1 cellular context compared by ENCODE assay signal in the genomic region with DNA sequence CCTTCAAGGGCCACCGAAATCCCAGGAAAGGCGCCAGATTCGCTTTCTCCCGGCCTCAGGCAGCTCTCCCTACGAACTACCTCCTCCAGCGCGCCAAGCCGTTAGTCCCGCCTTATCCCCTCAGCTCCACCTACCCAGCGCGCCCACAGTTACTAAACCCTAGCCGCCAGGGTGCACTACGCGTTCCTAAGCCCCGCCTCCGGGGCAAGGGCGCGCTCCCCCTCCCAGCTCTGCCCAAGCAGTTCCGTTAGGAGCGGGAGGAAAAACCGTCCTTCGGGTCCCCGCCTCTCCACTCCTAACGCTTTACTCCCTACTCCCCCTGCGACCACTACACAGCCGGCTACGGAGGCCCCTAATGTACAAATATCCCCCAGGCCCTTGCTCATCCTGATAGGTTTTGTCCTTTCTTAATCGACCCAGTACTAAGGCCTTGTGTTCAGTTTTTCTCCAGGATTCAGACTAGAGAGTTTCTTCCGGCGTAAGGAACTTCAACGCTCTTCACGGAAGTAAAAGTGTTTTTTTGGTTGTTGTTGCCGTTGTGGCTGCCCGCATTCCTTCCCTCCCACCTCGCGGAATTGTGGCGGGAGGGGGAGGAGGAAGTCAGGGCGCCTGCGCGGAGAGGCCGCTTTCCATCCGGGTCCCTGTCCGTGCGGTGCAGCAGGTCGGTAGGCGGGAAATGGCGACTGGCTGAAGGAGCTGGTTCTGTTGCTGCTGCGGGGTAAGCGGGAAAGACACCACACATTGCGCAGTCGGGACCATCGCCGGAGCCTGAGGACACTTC.
TF ChIP-seq lines count a peak whose summit lies in the region.

A gene (plus strand): TSS at position 655 of the 781 bp plus-strand sequence. CDS start 31,386 bp downstream, outside the sequence.

TF ChIP-seq in HepG2, 621 proteins besides CTCF, POLR2A, EP300 and RAD21 (continued from another document and continues in another):
- TF ChIP-seq, protein P1, sequence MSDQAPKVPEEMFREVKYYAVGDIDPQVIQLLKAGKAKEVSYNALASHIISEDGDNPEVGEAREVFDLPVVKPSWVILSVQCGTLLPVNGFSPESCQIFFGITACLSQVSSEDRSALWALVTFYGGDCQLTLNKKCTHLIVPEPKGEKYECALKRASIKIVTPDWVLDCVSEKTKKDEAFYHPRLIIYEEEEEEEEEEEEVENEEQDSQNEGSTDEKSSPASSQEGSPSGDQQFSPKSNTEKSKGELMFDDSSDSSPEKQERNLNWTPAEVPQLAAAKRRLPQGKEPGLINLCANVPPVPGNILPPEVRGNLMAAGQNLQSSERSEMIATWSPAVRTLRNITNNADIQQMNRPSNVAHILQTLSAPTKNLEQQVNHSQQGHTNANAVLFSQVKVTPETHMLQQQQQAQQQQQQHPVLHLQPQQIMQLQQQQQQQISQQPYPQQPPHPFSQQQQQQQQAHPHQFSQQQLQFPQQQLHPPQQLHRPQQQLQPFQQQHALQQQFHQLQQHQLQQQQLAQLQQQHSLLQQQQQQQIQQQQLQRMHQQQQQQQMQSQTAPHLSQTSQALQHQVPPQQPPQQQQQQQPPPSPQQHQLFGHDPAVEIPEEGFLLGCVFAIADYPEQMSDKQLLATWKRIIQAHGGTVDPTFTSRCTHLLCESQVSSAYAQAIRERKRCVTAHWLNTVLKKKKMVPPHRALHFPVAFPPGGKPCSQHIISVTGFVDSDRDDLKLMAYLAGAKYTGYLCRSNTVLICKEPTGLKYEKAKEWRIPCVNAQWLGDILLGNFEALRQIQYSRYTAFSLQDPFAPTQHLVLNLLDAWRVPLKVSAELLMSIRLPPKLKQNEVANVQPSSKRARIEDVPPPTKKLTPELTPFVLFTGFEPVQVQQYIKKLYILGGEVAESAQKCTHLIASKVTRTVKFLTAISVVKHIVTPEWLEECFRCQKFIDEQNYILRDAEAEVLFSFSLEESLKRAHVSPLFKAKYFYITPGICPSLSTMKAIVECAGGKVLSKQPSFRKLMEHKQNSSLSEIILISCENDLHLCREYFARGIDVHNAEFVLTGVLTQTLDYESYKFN (CRISPR knock-in tag; conservative IDR thresholded peaks at IDR 0.05) = peak; percentile 59; the same call in 1 of the 2 replicates
- TF ChIP-seq ZNF121 (CRISPR knock-in tag; IDR thresholded peaks at IDR 0.05) (no peak), ZNF83 (CRISPR knock-in tag; IDR thresholded peaks at IDR 0.05; ENCODE audit: borderline replicate concordance) (no peak), ZNF550 (CRISPR knock-in tag; IDR thresholded peaks at IDR 0.05; ENCODE audit: borderline replicate concordance) (no peak), EED (CRISPR knock-in tag; IDR thresholded peaks at IDR 0.05) (no peak), NCOA2 (CRISPR knock-in tag; IDR thresholded peaks at IDR 0.05) (no peak), ZNF335 (CRISPR knock-in tag; IDR thresholded peaks at IDR 0.05) (peak; percentile 87), MXI1 (IDR thresholded peaks at IDR 0.05; ENCODE audit: borderline replicate concordance, low read depth, low read length) (peak; percentile 44; the same call in 1 of the 3 replicates), SOX6 (IDR thresholded peaks at IDR 0.05) (no peak), SOX6 (CRISPR knock-in tag; IDR thresholded peaks at IDR 0.05) (peak; percentile 77), ZNF614 (CRISPR knock-in tag; IDR thresholded peaks at IDR 0.05; ENCODE audit: borderline replicate concordance) (no peak; the same call in 1 of the 2 replicates), PTBP1 (IDR thresholded peaks at IDR 0.05; ENCODE audit: low read depth, low read length, poor library complexity, severe bottlenecking) (no peak), ETV6 (CRISPR knock-in tag; conservative IDR thresholded peaks at IDR 0.05) (no peak), ZNF746 (CRISPR knock-in tag; IDR thresholded peaks at IDR 0.05) (peak; percentile 66; the same call in 1 of the 2 replicates), MAFK (conservative IDR thresholded peaks at IDR 0.05 in 1 of 2, IDR thresholded peaks at IDR 0.05 in 1 of 2; ENCODE audit: low read length in 2 of 2) (no peak), ZNF382 (CRISPR knock-in tag; IDR thresholded peaks at IDR 0.05; ENCODE audit: borderline replicate concordance) (no peak), ZNF672 (CRISPR knock-in tag; IDR thresholded peaks at IDR 0.05) (no peak), POLR2AphosphoS2 (IDR thresholded peaks at IDR 0.05; ENCODE audit: low read depth, low read length) (no peak; the same call in 1 of the 2 replicates)
- TF ChIP-seq, protein P2, sequence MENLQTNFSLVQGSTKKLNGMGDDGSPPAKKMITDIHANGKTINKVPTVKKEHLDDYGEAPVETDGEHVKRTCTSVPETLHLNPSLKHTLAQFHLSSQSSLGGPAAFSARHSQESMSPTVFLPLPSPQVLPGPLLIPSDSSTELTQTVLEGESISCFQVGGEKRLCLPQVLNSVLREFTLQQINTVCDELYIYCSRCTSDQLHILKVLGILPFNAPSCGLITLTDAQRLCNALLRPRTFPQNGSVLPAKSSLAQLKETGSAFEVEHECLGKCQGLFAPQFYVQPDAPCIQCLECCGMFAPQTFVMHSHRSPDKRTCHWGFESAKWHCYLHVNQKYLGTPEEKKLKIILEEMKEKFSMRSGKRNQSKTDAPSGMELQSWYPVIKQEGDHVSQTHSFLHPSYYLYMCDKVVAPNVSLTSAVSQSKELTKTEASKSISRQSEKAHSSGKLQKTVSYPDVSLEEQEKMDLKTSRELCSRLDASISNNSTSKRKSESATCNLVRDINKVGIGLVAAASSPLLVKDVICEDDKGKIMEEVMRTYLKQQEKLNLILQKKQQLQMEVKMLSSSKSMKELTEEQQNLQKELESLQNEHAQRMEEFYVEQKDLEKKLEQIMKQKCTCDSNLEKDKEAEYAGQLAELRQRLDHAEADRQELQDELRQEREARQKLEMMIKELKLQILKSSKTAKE (CRISPR knock-in tag; IDR thresholded peaks at IDR 0.05; ENCODE audit: borderline replicate concordance) = no peak
- TF ChIP-seq, protein P3, sequence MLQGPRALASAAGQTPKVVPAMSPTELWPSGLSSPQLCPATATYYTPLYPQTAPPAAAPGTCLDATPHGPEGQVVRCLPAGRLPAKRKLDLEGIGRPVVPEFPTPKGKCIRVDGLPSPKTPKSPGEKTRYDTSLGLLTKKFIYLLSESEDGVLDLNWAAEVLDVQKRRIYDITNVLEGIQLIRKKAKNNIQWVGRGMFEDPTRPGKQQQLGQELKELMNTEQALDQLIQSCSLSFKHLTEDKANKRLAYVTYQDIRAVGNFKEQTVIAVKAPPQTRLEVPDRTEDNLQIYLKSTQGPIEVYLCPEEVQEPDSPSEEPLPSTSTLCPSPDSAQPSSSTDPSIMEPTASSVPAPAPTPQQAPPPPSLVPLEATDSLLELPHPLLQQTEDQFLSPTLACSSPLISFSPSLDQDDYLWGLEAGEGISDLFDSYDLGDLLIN (CRISPR knock-in tag; IDR thresholded peaks at IDR 0.05; ENCODE audit: borderline replicate concordance) = no peak; the same call in 1 of the 2 replicates
- TF ChIP-seq, protein P4, sequence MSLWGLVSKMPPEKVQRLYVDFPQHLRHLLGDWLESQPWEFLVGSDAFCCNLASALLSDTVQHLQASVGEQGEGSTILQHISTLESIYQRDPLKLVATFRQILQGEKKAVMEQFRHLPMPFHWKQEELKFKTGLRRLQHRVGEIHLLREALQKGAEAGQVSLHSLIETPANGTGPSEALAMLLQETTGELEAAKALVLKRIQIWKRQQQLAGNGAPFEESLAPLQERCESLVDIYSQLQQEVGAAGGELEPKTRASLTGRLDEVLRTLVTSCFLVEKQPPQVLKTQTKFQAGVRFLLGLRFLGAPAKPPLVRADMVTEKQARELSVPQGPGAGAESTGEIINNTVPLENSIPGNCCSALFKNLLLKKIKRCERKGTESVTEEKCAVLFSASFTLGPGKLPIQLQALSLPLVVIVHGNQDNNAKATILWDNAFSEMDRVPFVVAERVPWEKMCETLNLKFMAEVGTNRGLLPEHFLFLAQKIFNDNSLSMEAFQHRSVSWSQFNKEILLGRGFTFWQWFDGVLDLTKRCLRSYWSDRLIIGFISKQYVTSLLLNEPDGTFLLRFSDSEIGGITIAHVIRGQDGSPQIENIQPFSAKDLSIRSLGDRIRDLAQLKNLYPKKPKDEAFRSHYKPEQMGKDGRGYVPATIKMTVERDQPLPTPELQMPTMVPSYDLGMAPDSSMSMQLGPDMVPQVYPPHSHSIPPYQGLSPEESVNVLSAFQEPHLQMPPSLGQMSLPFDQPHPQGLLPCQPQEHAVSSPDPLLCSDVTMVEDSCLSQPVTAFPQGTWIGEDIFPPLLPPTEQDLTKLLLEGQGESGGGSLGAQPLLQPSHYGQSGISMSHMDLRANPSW (CRISPR knock-in tag; IDR thresholded peaks at IDR 0.05; ENCODE audit: borderline replicate concordance) = peak; percentile 67; the same call in 1 of the 2 replicates
- TF ChIP-seq, protein P5, sequence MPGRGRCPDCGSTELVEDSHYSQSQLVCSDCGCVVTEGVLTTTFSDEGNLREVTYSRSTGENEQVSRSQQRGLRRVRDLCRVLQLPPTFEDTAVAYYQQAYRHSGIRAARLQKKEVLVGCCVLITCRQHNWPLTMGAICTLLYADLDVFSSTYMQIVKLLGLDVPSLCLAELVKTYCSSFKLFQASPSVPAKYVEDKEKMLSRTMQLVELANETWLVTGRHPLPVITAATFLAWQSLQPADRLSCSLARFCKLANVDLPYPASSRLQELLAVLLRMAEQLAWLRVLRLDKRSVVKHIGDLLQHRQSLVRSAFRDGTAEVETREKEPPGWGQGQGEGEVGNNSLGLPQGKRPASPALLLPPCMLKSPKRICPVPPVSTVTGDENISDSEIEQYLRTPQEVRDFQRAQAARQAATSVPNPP (CRISPR knock-in tag; IDR thresholded peaks at IDR 0.05) = no peak
- TF ChIP-seq, protein P6, sequence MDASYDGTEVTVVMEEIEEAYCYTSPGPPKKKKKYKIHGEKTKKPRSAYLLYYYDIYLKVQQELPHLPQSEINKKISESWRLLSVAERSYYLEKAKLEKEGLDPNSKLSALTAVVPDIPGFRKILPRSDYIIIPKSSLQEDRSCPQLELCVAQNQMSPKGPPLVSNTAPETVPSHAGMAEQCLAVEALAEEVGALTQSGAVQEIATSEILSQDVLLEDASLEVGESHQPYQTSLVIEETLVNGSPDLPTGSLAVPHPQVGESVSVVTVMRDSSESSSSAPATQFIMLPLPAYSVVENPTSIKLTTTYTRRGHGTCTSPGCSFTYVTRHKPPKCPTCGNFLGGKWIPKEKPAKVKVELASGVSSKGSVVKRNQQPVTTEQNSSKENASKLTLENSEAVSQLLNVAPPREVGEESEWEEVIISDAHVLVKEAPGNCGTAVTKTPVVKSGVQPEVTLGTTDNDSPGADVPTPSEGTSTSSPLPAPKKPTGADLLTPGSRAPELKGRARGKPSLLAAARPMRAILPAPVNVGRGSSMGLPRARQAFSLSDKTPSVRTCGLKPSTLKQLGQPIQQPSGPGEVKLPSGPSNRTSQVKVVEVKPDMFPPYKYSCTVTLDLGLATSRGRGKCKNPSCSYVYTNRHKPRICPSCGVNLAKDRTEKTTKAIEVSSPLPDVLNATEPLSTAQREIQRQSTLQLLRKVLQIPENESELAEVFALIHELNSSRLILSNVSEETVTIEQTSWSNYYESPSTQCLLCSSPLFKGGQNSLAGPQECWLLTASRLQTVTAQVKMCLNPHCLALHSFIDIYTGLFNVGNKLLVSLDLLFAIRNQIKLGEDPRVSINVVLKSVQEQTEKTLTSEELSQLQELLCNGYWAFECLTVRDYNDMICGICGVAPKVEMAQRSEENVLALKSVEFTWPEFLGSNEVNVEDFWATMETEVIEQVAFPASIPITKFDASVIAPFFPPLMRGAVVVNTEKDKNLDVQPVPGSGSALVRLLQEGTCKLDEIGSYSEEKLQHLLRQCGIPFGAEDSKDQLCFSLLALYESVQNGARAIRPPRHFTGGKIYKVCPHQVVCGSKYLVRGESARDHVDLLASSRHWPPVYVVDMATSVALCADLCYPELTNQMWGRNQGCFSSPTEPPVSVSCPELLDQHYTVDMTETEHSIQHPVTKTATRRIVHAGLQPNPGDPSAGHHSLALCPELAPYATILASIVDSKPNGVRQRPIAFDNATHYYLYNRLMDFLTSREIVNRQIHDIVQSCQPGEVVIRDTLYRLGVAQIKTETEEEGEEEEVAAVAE (CRISPR knock-in tag; IDR thresholded peaks at IDR 0.05; ENCODE audit: borderline replicate concordance) = peak; percentile 10; the same call in 1 of the 2 replicates
- TF ChIP-seq, protein P7, sequence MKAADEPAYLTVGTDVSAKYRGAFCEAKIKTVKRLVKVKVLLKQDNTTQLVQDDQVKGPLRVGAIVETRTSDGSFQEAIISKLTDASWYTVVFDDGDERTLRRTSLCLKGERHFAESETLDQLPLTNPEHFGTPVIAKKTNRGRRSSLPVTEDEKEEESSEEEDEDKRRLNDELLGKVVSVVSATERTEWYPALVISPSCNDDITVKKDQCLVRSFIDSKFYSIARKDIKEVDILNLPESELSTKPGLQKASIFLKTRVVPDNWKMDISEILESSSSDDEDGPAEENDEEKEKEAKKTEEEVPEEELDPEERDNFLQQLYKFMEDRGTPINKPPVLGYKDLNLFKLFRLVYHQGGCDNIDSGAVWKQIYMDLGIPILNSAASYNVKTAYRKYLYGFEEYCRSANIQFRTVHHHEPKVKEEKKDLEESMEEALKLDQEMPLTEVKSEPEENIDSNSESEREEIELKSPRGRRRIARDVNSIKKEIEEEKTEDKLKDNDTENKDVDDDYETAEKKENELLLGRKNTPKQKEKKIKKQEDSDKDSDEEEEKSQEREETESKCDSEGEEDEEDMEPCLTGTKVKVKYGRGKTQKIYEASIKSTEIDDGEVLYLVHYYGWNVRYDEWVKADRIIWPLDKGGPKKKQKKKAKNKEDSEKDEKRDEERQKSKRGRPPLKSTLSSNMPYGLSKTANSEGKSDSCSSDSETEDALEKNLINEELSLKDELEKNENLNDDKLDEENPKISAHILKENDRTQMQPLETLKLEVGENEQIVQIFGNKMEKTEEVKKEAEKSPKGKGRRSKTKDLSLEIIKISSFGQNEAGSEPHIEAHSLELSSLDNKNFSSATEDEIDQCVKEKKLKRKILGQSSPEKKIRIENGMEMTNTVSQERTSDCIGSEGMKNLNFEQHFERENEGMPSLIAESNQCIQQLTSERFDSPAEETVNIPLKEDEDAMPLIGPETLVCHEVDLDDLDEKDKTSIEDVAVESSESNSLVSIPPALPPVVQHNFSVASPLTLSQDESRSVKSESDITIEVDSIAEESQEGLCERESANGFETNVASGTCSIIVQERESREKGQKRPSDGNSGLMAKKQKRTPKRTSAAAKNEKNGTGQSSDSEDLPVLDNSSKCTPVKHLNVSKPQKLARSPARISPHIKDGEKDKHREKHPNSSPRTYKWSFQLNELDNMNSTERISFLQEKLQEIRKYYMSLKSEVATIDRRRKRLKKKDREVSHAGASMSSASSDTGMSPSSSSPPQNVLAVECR (CRISPR knock-in tag; IDR thresholded peaks at IDR 0.05; ENCODE audit: borderline replicate concordance) = peak; percentile 65
- TF ChIP-seq, protein P8, sequence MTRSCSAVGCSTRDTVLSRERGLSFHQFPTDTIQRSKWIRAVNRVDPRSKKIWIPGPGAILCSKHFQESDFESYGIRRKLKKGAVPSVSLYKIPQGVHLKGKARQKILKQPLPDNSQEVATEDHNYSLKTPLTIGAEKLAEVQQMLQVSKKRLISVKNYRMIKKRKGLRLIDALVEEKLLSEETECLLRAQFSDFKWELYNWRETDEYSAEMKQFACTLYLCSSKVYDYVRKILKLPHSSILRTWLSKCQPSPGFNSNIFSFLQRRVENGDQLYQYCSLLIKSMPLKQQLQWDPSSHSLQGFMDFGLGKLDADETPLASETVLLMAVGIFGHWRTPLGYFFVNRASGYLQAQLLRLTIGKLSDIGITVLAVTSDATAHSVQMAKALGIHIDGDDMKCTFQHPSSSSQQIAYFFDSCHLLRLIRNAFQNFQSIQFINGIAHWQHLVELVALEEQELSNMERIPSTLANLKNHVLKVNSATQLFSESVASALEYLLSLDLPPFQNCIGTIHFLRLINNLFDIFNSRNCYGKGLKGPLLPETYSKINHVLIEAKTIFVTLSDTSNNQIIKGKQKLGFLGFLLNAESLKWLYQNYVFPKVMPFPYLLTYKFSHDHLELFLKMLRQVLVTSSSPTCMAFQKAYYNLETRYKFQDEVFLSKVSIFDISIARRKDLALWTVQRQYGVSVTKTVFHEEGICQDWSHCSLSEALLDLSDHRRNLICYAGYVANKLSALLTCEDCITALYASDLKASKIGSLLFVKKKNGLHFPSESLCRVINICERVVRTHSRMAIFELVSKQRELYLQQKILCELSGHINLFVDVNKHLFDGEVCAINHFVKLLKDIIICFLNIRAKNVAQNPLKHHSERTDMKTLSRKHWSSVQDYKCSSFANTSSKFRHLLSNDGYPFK (CRISPR knock-in tag; IDR thresholded peaks at IDR 0.05; ENCODE audit: borderline replicate concordance) = peak; percentile 73; the same call in 1 of the 2 replicates
